29 cellular contexts compared by ENCODE assay signal in the genomic region with DNA sequence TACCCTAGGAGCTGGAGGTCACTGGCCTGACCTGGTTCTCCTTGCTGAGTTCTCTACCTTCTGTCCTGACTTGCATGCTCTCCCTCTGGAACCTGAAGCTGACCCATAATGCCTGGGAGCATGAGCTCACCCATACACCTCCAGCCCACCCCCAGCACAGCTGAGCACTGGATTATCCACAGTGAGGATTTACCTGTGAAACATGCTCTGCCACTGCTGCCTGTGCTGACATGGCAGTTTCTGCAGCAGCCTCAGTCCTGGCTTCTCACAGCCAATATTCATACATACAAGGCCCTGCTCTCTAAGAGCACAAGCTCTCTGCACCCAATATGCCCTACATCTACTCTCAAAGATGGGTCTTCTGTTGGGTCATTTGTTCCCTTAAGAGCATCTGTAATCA. TPM values are rescaled to one million over a fixed set of nuclear protein-coding genes. Genes with fewer than 3 reads are reported as not detected.
"Had no signal": no experiment of that assay in that cellular context is flagged by ENCODE, and none has a peak within 500 bp of the region (broad histone marks: within the 10 kb centered on the region; RNA-seq: fewer than 3 reads in every experiment).

No MANE protein-coding gene starts in this region.

- H3K9me3 Mint-ChIP-seq: activated B cell treated with CpG ODN at 0.5 μM for 24 hours; activated naive CD8-positive, alpha-beta T cell treated with anti-CD3 and anti-CD28 coated beads for 36 hours; activated T-cell treated with anti-CD3 and anti-CD28 coated beads, Interleukin-2, amount 50 U/mL, for 4 hours; activated T-helper 2 cell treated with anti-CD3 and anti-CD28 coated beads, Interferon-gamma antibody, Interleukin-2, Interleukin-4, amounts not matched to agents 10 μg/mL and 5 μg/mL and 100 μg/mL, durations not matched to agents 14 hours and 24 hours and 36 hours; mesothelial cell of epicardium; stimulated activated effector memory CD8-positive, alpha-beta T cell treated with anti-CD3 and anti-CD28 coated beads, Interleukin-12 subunit alpha, Interleukin-12 subunit beta, amount 100 ng/mL, for 72 hours; T-helper 1 cell treated with Interleukin-12 subunit alpha and Interleukin-12 subunit beta and Interleukin-4 antibody, amounts not matched to agents 30 μg/mL and 1 μg/mL, for 36 hours had no signal

- H3K36me3 Mint-ChIP-seq: activated naive CD8-positive, alpha-beta T cell treated with anti-CD3 and anti-CD28 coated beads for 36 hours; mesothelial cell of epicardium; stimulated activated effector memory CD8-positive, alpha-beta T cell treated with anti-CD3 and anti-CD28 coated beads, Interleukin-12 subunit alpha, Interleukin-12 subunit beta, amount 100 ng/mL, for 72 hours had no signal

- ATAC-seq: activated CD4-positive, alpha-beta T cell treated with anti-CD3 and anti-CD28 coated beads for 36 hours; activated T-cell treated with anti-CD3 and anti-CD28 coated beads, Interleukin-2, amount 50 U/mL, for 4 hours; heart right ventricle had no signal

- H3K9me3 ChIP-seq: heart right ventricle, right lobe of liver, stomach, transverse colon had no signal

- H3K4me3 Mint-ChIP-seq: activated B cell treated with CpG ODN at 0.5 μM for 24 hours; activated CD4-positive, alpha-beta T cell treated with anti-CD3 and anti-CD28 coated beads for 36 hours; activated naive CD8-positive, alpha-beta T cell treated with anti-CD3 and anti-CD28 coated beads for 36 hours; activated T-cell treated with anti-CD3 and anti-CD28 coated beads, Interleukin-2, amount 50 U/mL, for 4 hours; mesothelial cell of epicardium; nephron progenitor cell; stimulated activated effector memory CD8-positive, alpha-beta T cell treated with anti-CD3 and anti-CD28 coated beads, Interleukin-12 subunit alpha, Interleukin-12 subunit beta, amount 100 ng/mL, for 72 hours; T-helper 1 cell treated with Interleukin-12 subunit alpha and Interleukin-12 subunit beta and Interleukin-4 antibody, amounts not matched to agents 30 μg/mL and 1 μg/mL, for 36 hours had no signal

- H3K27me3 ChIP-seq: right lobe of liver had no signal

- H3K27ac ChIP-seq: right lobe of liver, stomach, transverse colon had no signal

- H3K36me3 ChIP-seq: heart right ventricle, right lobe of liver, stomach, transverse colon had no signal

- FAIRE-seq: astrocyte, colon, keratinocyte had no signal

- H3K4me3 ChIP-seq: right lobe of liver, skin epidermis, transverse colon had no signal

- DNase-seq: activated B cell treated with CpG ODN at 0.5 μM for 24 hours; activated CD4-positive, alpha-beta T cell treated with anti-CD3 and anti-CD28 coated beads for 36 hours; activated CD4-positive, alpha-beta T cell treated with anti-CD3 and anti-CD28 coated beads, Interleukin-2, amount 50 U/mL, for 48 hours; activated CD8-positive, alpha-beta memory T cell treated with anti-CD3 and anti-CD28 coated beads, Interleukin-2, amount 50 U/mL, for 48 hours; activated naive CD4-positive, alpha-beta T cell; activated naive CD8-positive, alpha-beta T cell treated with anti-CD3 and anti-CD28 coated beads for 36 hours; activated T-cell treated with anti-CD3 and anti-CD28 coated beads, Interleukin-2, amount 50 U/mL, for 4 hours; central memory CD4-positive, alpha-beta T cell; foreskin fibroblast; heart right ventricle; mammary epithelial cell; nephron progenitor cell; occipital lobe; right lobe of liver; stimulated activated CD4-positive, alpha-beta T cell treated with anti-CD3 and anti-CD28 coated beads, Interleukin-2, amount 100 ng/mL, for 24 hours; stomach; T1000; transverse colon had no signal

- H3K4me1 Mint-ChIP-seq: activated naive CD8-positive, alpha-beta T cell treated with anti-CD3 and anti-CD28 coated beads for 36 hours had no signal

- H3K27ac Mint-ChIP-seq: activated B cell treated with CpG ODN at 0.5 μM for 24 hours; activated CD4-positive, alpha-beta T cell treated with anti-CD3 and anti-CD28 coated beads for 36 hours; activated naive CD8-positive, alpha-beta T cell treated with anti-CD3 and anti-CD28 coated beads for 36 hours; activated T-helper 2 cell treated with anti-CD3 and anti-CD28 coated beads, Interferon-gamma antibody, Interleukin-2, Interleukin-4, amounts not matched to agents 10 μg/mL and 5 μg/mL and 100 μg/mL, durations not matched to agents 14 hours and 24 hours and 36 hours; mesothelial cell of epicardium; nephron progenitor cell; stimulated activated effector memory CD8-positive, alpha-beta T cell treated with anti-CD3 and anti-CD28 coated beads, Interleukin-12 subunit alpha, Interleukin-12 subunit beta, amount 100 ng/mL, for 72 hours; T-helper 1 cell treated with Interleukin-12 subunit alpha and Interleukin-12 subunit beta and Interleukin-4 antibody, amounts not matched to agents 30 μg/mL and 1 μg/mL, for 36 hours had no signal

- H3K4me1 ChIP-seq: right lobe of liver, stomach, transverse colon had no signal

RNA-seq across cellular contexts. Expression of gene CXCR2, which starts 5.0 kb away (rescaled TPM):
- total RNA-seq: activated B cell treated with CpG ODN at 0.5 μM for 24 hours; activated CD8-positive, alpha-beta memory T cell treated with anti-CD3 and anti-CD28 coated beads for 36 hours; activated T-cell treated with anti-CD3 and anti-CD28 coated beads, Interleukin-2, amount 50 U/mL, for 4 hours; fibroblast of lung; transverse colon had no signal
- polyA plus RNA-seq: fibroblast of lung had no signal

RNA-seq across cellular contexts. Expression of gene CXCR1, which starts 35.9 kb away (rescaled TPM):
- total RNA-seq: activated B cell treated with CpG ODN at 0.5 μM for 24 hours; activated CD4-positive, alpha-beta T cell treated with anti-CD3 and anti-CD28 coated beads for 36 hours; activated CD8-positive, alpha-beta memory T cell treated with anti-CD3 and anti-CD28 coated beads for 36 hours; activated naive CD8-positive, alpha-beta T cell treated with anti-CD3 and anti-CD28 coated beads for 36 hours; activated T-cell treated with anti-CD3 and anti-CD28 coated beads, Interleukin-2, amount 50 U/mL, for 4 hours; activated T-helper 2 cell treated with anti-CD3 and anti-CD28 coated beads, Interferon-gamma antibody, Interleukin-2, Interleukin-4, amounts not matched to agents 10 μg/mL and 5 μg/mL and 100 μg/mL, durations not matched to agents 14 hours and 24 hours and 36 hours; astrocyte; fibroblast of lung; mesothelial cell of epicardium; occipital lobe; temporal lobe had no signal
- polyA plus RNA-seq: fibroblast of lung had no signal
